In genomic region chr6:159693128-159693893, GRCh38 we compare ENCODE assay signal across 8 cellular contexts. TPM values are rescaled to one million over a fixed set of nuclear protein-coding genes. Genes with fewer than 3 reads are reported as not detected.
DNase-seq lines count a peak whose midpoint lies in the region; ATAC-seq and TF ChIP-seq lines count a peak whose summit lies in the region.

SOD2 (minus strand) TSS chr6:159693241; CDS start chr6:159693167, 74 bp downstream.

- intact Hi-C loops in CD4-positive, alpha-beta T cell (cut with DNase I, micrococcal nuclease), result loop anchor here (1.0 to 10.0 kb wide), 7 partner anchors 33 to 831 kb away; partner anchors contain the start of genes ACAT2 (in 1 of the 2) and MRPL18 (in 1 of the 2)
- intact Hi-C loops in activated CD8-positive, alpha-beta T cell treated with anti-CD3 and anti-CD28 coated beads for 36 hours (cut with micrococcal nuclease), result loop anchor here (2.0 to 10.0 kb wide), 4 partner anchors 33 to 251 kb away; partner anchors contain the start of genes ACAT2, TCP1 and WTAP
- intact Hi-C loops in lower lobe of right lung (cut with DNase I), result no loop called here

- H3K4me1 ChIP-seq in ectodermal cell (ENCODE audit: control insufficient read depth, insufficient read depth, low read length) (peaks cover 7% of the 10 kb centered on the region), lower lobe of right lung (peaks cover 52% of the 10 kb centered on the region)

- no peak for TF ChIP-seq CTCF in CD4-positive, alpha-beta T cell (IDR thresholded peaks at IDR 0.05)
- no peak for TF ChIP-seq CTCF in activated CD8-positive, alpha-beta T cell treated with anti-CD3 and anti-CD28 coated beads for 36 hours (IDR thresholded peaks at IDR 0.05)
- TF ChIP-seq CTCF in lower lobe of right lung (IDR thresholded peaks at IDR 0.05), result no peak

- POLR2A ChIA-PET in CD4-positive, alpha-beta T cell (lab: Charles Lee), result interaction anchor here (0.5 to 12.0 kb wide), 13 partner anchors 10 to 769 kb away, joined by 3 to 195 read pairs (median 4); partner anchors contain the start of genes ACAT2, MRPL18, TCP1 and WTAP
- POLR2A ChIA-PET in activated CD8-positive, alpha-beta T cell treated with anti-CD3 and anti-CD28 coated beads for 36 hours (lab: Charles Lee), result interaction anchor here (0.7 to 6.3 kb wide), 10 partner anchors 7 to 769 kb away, joined by 3 to 41 read pairs (median 14); partner anchors contain the start of genes ACAT2, MRPL18, TCP1 and WTAP

- peak within 1 kb of the TSS; percentile 88 for H3K27ac Mint-ChIP-seq in CD4-positive, alpha-beta T cell
- peak within 1 kb of the TSS; percentile 93 for H3K27ac Mint-ChIP-seq in activated CD8-positive, alpha-beta T cell treated with anti-CD3 and anti-CD28 coated beads for 36 hours

- H3K4me3 ChIP-seq in ectodermal cell (ENCODE audit: insufficient read depth, low read depth, low read length), result peak within 1 kb of the TSS; percentile 82
- H3K4me3 ChIP-seq in lower lobe of right lung, result peak within 1 kb of the TSS; percentile 83

- no peaks in the 10 kb centered on the region for H3K9me3 Mint-ChIP-seq in CD4-positive, alpha-beta T cell
- H3K9me3 Mint-ChIP-seq in activated CD8-positive, alpha-beta T cell treated with anti-CD3 and anti-CD28 coated beads for 36 hours, result no peaks in the 10 kb centered on the region

- DNase-seq in CD4-positive, alpha-beta T cell, result peak; percentile 72 to 85 (median 79)
- peak; percentile 94 for DNase-seq in NCI-H82 (lab: John Stamatoyannopoulos, UW)
- DNase-seq in activated CD8-positive, alpha-beta T cell treated with anti-CD3 and anti-CD28 coated beads for 36 hours, result peak; percentile 85
- peak; percentile 92 for DNase-seq in lower lobe of right lung
- DNase-seq in stimulated activated CD4-positive, alpha-beta T cell treated with anti-CD3 and anti-CD28 coated beads, TNF-alpha, amount 100 ng/mL, for 24 hours (ENCODE audit: low read depth in 3 of 3), result peak; percentile 62 to 80 (median 65)

- H3K27me3 ChIP-seq in CD4-positive, alpha-beta T cell (ENCODE audit: control insufficient read depth, insufficient read depth, low read length), result no peaks in the 10 kb centered on the region
- H3K27me3 ChIP-seq in ectodermal cell (ENCODE audit: control insufficient read depth, insufficient read depth, low read length, poor library complexity, severe bottlenecking), result no peaks in the 10 kb centered on the region
- no peaks in the 10 kb centered on the region for H3K27me3 ChIP-seq in lower lobe of right lung (ENCODE audit: low read depth)

- H3K4me1 Mint-ChIP-seq in CD4-positive, alpha-beta T cell (ENCODE audit: low read depth), result peaks cover 51% of the 10 kb centered on the region
- peaks cover 33% of the 10 kb centered on the region for H3K4me1 Mint-ChIP-seq in activated CD8-positive, alpha-beta T cell treated with anti-CD3 and anti-CD28 coated beads for 36 hours (ENCODE audit: low read depth)

- CTCF ChIA-PET in CD4-positive, alpha-beta T cell (lab: Charles Lee), result interaction anchor here (1.6 kb wide), 1 partner anchor 27 kb away, joined by 4 read pairs; no protein-coding TSS in a partner anchor
- CTCF ChIA-PET in activated CD8-positive, alpha-beta T cell treated with anti-CD3 and anti-CD28 coated beads for 36 hours (lab: Charles Lee), result interaction anchor here (3.3 kb wide), 1 partner anchor 98 kb away, joined by 21 read pairs; the partner anchor contains the start of genes MRPL18 and TCP1

- no peaks in the 10 kb centered on the region for H3K27me3 Mint-ChIP-seq in CD4-positive, alpha-beta T cell
- H3K27me3 Mint-ChIP-seq in activated CD8-positive, alpha-beta T cell treated with anti-CD3 and anti-CD28 coated beads for 36 hours, result no peaks in the 10 kb centered on the region

- H3K36me3 ChIP-seq in ectodermal cell (ENCODE audit: control insufficient read depth, insufficient read depth, low read length) (peaks cover 5% of the 10 kb centered on the region), lower lobe of right lung (peaks cover 25% of the 10 kb centered on the region)

- ATAC-seq in CD4-positive, alpha-beta T cell (ENCODE audit: poor library complexity), result peak; percentile 69
- ATAC-seq in GM19397 (IDR thresholded peaks at IDR 0.05; ENCODE audit: unreplicated experiment), result peak; percentile 78
- peak; percentile 63 for ATAC-seq in HG03558 (IDR thresholded peaks at IDR 0.05; ENCODE audit: extremely low read depth, unreplicated experiment)
- peak; percentile 81 for ATAC-seq in activated CD8-positive, alpha-beta T cell treated with anti-CD3 and anti-CD28 coated beads for 36 hours
- ATAC-seq in lower lobe of right lung, result peak; percentile 84 to 92

- H3K36me3 Mint-ChIP-seq in CD4-positive, alpha-beta T cell (ENCODE audit: low read depth), result peaks cover 38% of the 10 kb centered on the region
- peaks cover 23% of the 10 kb centered on the region for H3K36me3 Mint-ChIP-seq in activated CD8-positive, alpha-beta T cell treated with anti-CD3 and anti-CD28 coated beads for 36 hours (ENCODE audit: low read depth)

- H3K4me3 Mint-ChIP-seq in CD4-positive, alpha-beta T cell, result peak within 1 kb of the TSS; percentile 98
- H3K4me3 Mint-ChIP-seq in activated CD8-positive, alpha-beta T cell treated with anti-CD3 and anti-CD28 coated beads for 36 hours, result peak within 1 kb of the TSS; percentile 88

- peak within 1 kb of the TSS; percentile 76 for H3K27ac ChIP-seq in CD4-positive, alpha-beta T cell (ENCODE audit: low read depth, low read length)
- H3K27ac ChIP-seq in ectodermal cell (ENCODE audit: insufficient read depth, low read depth, low read length, poor library complexity, severe bottlenecking) (peak within 1 kb of the TSS; percentile 83), lower lobe of right lung (peak within 1 kb of the TSS; percentile 99)

- 0 to 1% methylated on average over 73 to 74 of the region's 74 CpGs for WGBS in ectodermal cell, 2 experiments

- no peaks in the 10 kb centered on the region for H3K9me3 ChIP-seq in CD4-positive, alpha-beta T cell (ENCODE audit: control insufficient read depth, low read length)
- no peaks in the 10 kb centered on the region for H3K9me3 ChIP-seq in ectodermal cell (ENCODE audit: control insufficient read depth, low read length)
- H3K9me3 ChIP-seq in lower lobe of right lung, result no peaks in the 10 kb centered on the region

RNA-seq across cellular contexts. Expression of gene SOD2, which starts in this region (rescaled TPM):
- total RNA-seq in CD4-positive, alpha-beta T cell, result 100 to 1,000 TPM; 182 to 195 TPM
- 100 to 1,000 TPM in 1 of 2 experiments, 10 to 100 TPM in 1; 95.5 to 105 TPM for total RNA-seq in activated CD8-positive, alpha-beta T cell treated with anti-CD3 and anti-CD28 coated beads for 36 hours
- polyA plus RNA-seq in ectodermal cell (2013, experiment 1 of 4), result 94.2 TPM
- 89.5 TPM for polyA plus RNA-seq in ectodermal cell (2013, experiment 2 of 4)
- 70.8 TPM for polyA plus RNA-seq in ectodermal cell (2013, experiment 3 of 4)
- polyA plus RNA-seq in ectodermal cell (2013, experiment 4 of 4), result 70.0 TPM
- 352 TPM for total RNA-seq in lower lobe of right lung

Comparison
In these comparisons a context has a peak if more than half of its experiments do, and no peak if none do; other contexts are left out.
1. Peak in every context shown above with its lines: DNase-seq, ATAC-seq, H3K4me3 ChIP-seq and H3K27ac ChIP-seq.